In genomic region chr19:5045956-5046338, GRCh38 we compare ENCODE assay signal across 16 cellular contexts.
DNase-seq lines count a peak whose midpoint lies in the region; TF ChIP-seq lines count a peak whose summit lies in the region.
"Had no signal": no experiment of that assay in that cellular context is flagged by ENCODE, and none has a peak within 500 bp of the region (broad histone marks: within the 10 kb centered on the region; RNA-seq: fewer than 3 reads in every experiment).

No MANE protein-coding gene starts in this region.

- peak overlapping the region; percentile 25 for H3K18ac ChIP-seq in trophoblast cell (ENCODE audit: low read length)

- no peak overlapping the region for H2AK5ac ChIP-seq in trophoblast cell (ENCODE audit: low read length)

- peaks cover 23% of the 10 kb centered on the region for H3K36me3 Mint-ChIP-seq in endodermal cell (ENCODE audit: low read depth)
- H3K36me3 Mint-ChIP-seq: natural killer cell treated with Interleukin-12 subunit alpha and Interleukin-12 subunit beta and Interleukin-15 and Interleukin-18, amount 100 ng/mL, for 72 hours had no signal

- H3K27me3 Mint-ChIP-seq in endodermal cell (ENCODE audit: insufficient read depth): no peaks in the 10 kb centered on the region
- H3K27me3 Mint-ChIP-seq: natural killer cell treated with Interleukin-12 subunit alpha and Interleukin-12 subunit beta and Interleukin-15 and Interleukin-18, amount 100 ng/mL, for 72 hours; stimulated activated naive CD8-positive, alpha-beta T cell treated with anti-CD3 and anti-CD28 coated beads, Interleukin-15, Interleukin-2, amounts not matched to agents 100 ng/mL and 50 ng/mL, for 24 hours had no signal

- H3K79me2 ChIP-seq in trophoblast cell (ENCODE audit: control insufficient read depth, insufficient read depth, low read length, poor library complexity): peaks cover 2% of the 10 kb centered on the region

- CTCF ChIA-PET in A673 (lab: Charles Lee): no interaction called here

- peak overlapping the region; percentile 85 for H3K27ac Mint-ChIP-seq in endodermal cell
- H3K27ac Mint-ChIP-seq: natural killer cell treated with Interleukin-12 subunit alpha and Interleukin-12 subunit beta and Interleukin-15 and Interleukin-18, amount 100 ng/mL, for 72 hours; stimulated activated naive CD8-positive, alpha-beta T cell treated with anti-CD3 and anti-CD28 coated beads, Interleukin-15, Interleukin-2, amounts not matched to agents 100 ng/mL and 50 ng/mL, for 24 hours had no signal

- H3K23ac ChIP-seq in trophoblast cell (ENCODE audit: low read length): no peak overlapping the region

- H3K4me3 Mint-ChIP-seq in endodermal cell: no peak overlapping the region
- H3K4me3 Mint-ChIP-seq: natural killer cell treated with Interleukin-12 subunit alpha and Interleukin-12 subunit beta and Interleukin-15 and Interleukin-18, amount 100 ng/mL, for 72 hours; stimulated activated naive CD8-positive, alpha-beta T cell treated with anti-CD3 and anti-CD28 coated beads, Interleukin-15, Interleukin-2, amounts not matched to agents 100 ng/mL and 50 ng/mL, for 24 hours had no signal

- H2AFZ ChIP-seq in trophoblast cell (ENCODE audit: insufficient read depth, low read length, poor library complexity): no peak overlapping the region

- WGBS in endodermal cell (ENCODE audit: insufficient coverage in 1 of 2, insufficient read length in 1 of 2), 2 experiments: 82 to 93% methylated on average over 3 to 8 of the region's 8 CpGs
- WGBS in trophoblast cell (ENCODE audit: extremely low coverage, insufficient coverage, insufficient read length): no CpG with 5 or more reads among the region's 8 CpGs
- WGBS in tibial nerve, 2 donors: 68 to 77% methylated on average over 7 to 8 of the region's 8 CpGs

- intact Hi-C loops in A673 (cut with micrococcal nuclease; ENCODE audit: unreplicated experiment): loop anchor here (5.0 to 10.0 kb wide), 3 partner anchors 91 to 309 kb away; no protein-coding TSS in a partner anchor
- intact Hi-C loops in posterior cingulate gyrus (cut with DNase I): loop anchor here (10.0 kb wide), 1 partner anchor 289 kb away; no protein-coding TSS in a partner anchor

- no peak overlapping the region for H2BK120ac ChIP-seq in trophoblast cell (ENCODE audit: insufficient read depth, low read length, poor library complexity)

- no peak overlapping the region for H3K9ac ChIP-seq in endodermal cell (ENCODE audit: extremely low read depth, low read length, poor library complexity, severe bottlenecking)
- no peak overlapping the region for H3K9ac ChIP-seq in trophoblast cell (ENCODE audit: low read length)

- DNase-seq in A673 (ENCODE audit: low spot score) (no peak), NCI-H510A treated with DMSO at 0.1 percent for 48 hours (lab: John Stamatoyannopoulos, UW) (peak; percentile 91), endodermal cell (no peak), trophoblast cell (no peak), DMS153 treated with DMSO at 0.1 percent for 48 hours (lab: John Stamatoyannopoulos, UW; ENCODE audit: unreplicated experiment) (no peak), posterior cingulate gyrus (no peak), tibial nerve (ENCODE audit: low spot score in 2 of 2) (no peak), NCI-H1417 (lab: John Stamatoyannopoulos, UW) (no peak)
- DNase-seq: activated CD8-positive, alpha-beta memory T cell treated with anti-CD3 and anti-CD28 coated beads for 24 hours; activated gamma-delta T cell treated with Interleukin-2 at 50 U/mL for 16 hours; H7; left cardiac atrium; MG63; NK-92 treated with Interleukin-12 subunit alpha and Interleukin-12 subunit beta, amount 100 ng/mL, for 24 hours had no signal

- peaks cover 3% of the 10 kb centered on the region for H3K79me1 ChIP-seq in trophoblast cell (ENCODE audit: low read length)

- no peaks in the 10 kb centered on the region for H3K9me3 ChIP-seq in A673 (ENCODE audit: low read depth, low read length, poor library complexity, severe bottlenecking)
- no peaks in the 10 kb centered on the region for H3K9me3 ChIP-seq in endodermal cell (ENCODE audit: control insufficient read depth, low read length)
- no peaks in the 10 kb centered on the region for H3K9me3 ChIP-seq in trophoblast cell (ENCODE audit: insufficient read depth, low read depth, low read length)
- no peaks in the 10 kb centered on the region for H3K9me3 ChIP-seq in tibial nerve
- H3K9me3 ChIP-seq: MG63 had no signal

- H3K27ac ChIP-seq in A673 (ENCODE audit: low read depth, low read length, poor library complexity, severe bottlenecking) (peak overlapping the region; percentile 46), endodermal cell (ENCODE audit: low read depth, low read length) (peak overlapping the region; percentile 78), trophoblast cell (ENCODE audit: low read depth, low read length) (no peak overlapping the region), tibial nerve (no peak overlapping the region)

- H2BK5ac ChIP-seq in trophoblast cell (ENCODE audit: low read depth, low read length, poor library complexity): no peak overlapping the region

- H3K4me1 ChIP-seq in A673 (ENCODE audit: insufficient read depth, low read length, poor library complexity, severe bottlenecking) (peaks cover 47% of the 10 kb centered on the region), endodermal cell (ENCODE audit: control insufficient read depth, insufficient read depth, low read length) (peaks cover 9% of the 10 kb centered on the region), trophoblast cell (ENCODE audit: control insufficient read depth in 1 of 2, insufficient read depth in 2 of 2, low read length in 2 of 2) (peaks cover 3 to 10% of the 10 kb centered on the region in 2 experiments), tibial nerve (peaks cover 0 to 35% (median 20%) of the 10 kb centered on the region in 4 donors)

- no peak overlapping the region for H3K4me2 ChIP-seq in trophoblast cell (ENCODE audit: low read length)

- no peaks in the 10 kb centered on the region for H3K27me3 ChIP-seq in A673 (replicated peaks; ENCODE audit: insufficient read depth, low read depth, low read length, poor library complexity)
- H3K27me3 ChIP-seq in endodermal cell (ENCODE audit: control insufficient read depth, insufficient read depth, low read length, poor library complexity, severe bottlenecking): no peaks in the 10 kb centered on the region
- H3K27me3 ChIP-seq in trophoblast cell (ENCODE audit: insufficient read depth, low read length): no peaks in the 10 kb centered on the region
- no peaks in the 10 kb centered on the region for H3K27me3 ChIP-seq in tibial nerve
- H3K27me3 ChIP-seq: MG63 had no signal

- TF ChIP-seq CTCF in A673 (conservative IDR thresholded peaks at IDR 0.05; ENCODE audit: low read depth, low read length) (no peak), endodermal cell (conservative IDR thresholded peaks at IDR 0.05) (peak; percentile 33), tibial nerve (IDR thresholded peaks at IDR 0.05) (no peak)

- no peak overlapping the region for H2BK12ac ChIP-seq in trophoblast cell (ENCODE audit: low read length)

- H3K14ac ChIP-seq in trophoblast cell (ENCODE audit: low read length): no peak overlapping the region

- no peak overlapping the region for H4K12ac ChIP-seq in trophoblast cell (ENCODE audit: low read depth, low read length)

- H3K4ac ChIP-seq in trophoblast cell (ENCODE audit: low read depth, low read length): no peak overlapping the region

- no peaks in the 10 kb centered on the region for H3K36me3 ChIP-seq in A673 (ENCODE audit: insufficient read depth, low read length, poor library complexity, severe bottlenecking)
- H3K36me3 ChIP-seq in endodermal cell (ENCODE audit: control insufficient read depth, insufficient read depth, low read length): no peaks in the 10 kb centered on the region
- H3K36me3 ChIP-seq in trophoblast cell (ENCODE audit: control insufficient read depth in 1 of 2, insufficient read depth in 2 of 2, low read length in 2 of 2): peaks cover 63 to 68% of the 10 kb centered on the region in 2 experiments
- H3K36me3 ChIP-seq in tibial nerve: peaks cover 0 to 58% (median 8%) of the 10 kb centered on the region in 3 donors
- H3K36me3 ChIP-seq: MG63 had no signal

- POLR2A ChIA-PET in A673 (lab: Charles Lee; ENCODE audit: low non-redundant PET): no interaction called here

- no peak overlapping the region for H3K4me3 ChIP-seq in A673 (ENCODE audit: low read depth, low read length, poor library complexity, severe bottlenecking)
- H3K4me3 ChIP-seq in endodermal cell (ENCODE audit: low read length): no peak overlapping the region
- no peak overlapping the region for H3K4me3 ChIP-seq in trophoblast cell (ENCODE audit: low read depth, low read length)
- H3K4me3 ChIP-seq in tibial nerve: no peak overlapping the region
- H3K4me3 ChIP-seq: MG63 had no signal

- peaks cover 19% of the 10 kb centered on the region for H3K4me1 Mint-ChIP-seq in endodermal cell

- no peak for TF ChIP-seq EP300 in tibial nerve (IDR thresholded peaks at IDR 0.05)

- no peak overlapping the region for H4K91ac ChIP-seq in trophoblast cell (ENCODE audit: low read depth, low read length)

- H4K8ac ChIP-seq in trophoblast cell (ENCODE audit: low read depth, low read length): no peak overlapping the region

- TF ChIP-seq POLR2A in tibial nerve (IDR thresholded peaks at IDR 0.05): no peak

- no TSS peak for BruUV-seq in A673 (replicated peaks; lab: Mats Ljungman, UMichigan)

- H3K9me3 Mint-ChIP-seq in endodermal cell: no peaks in the 10 kb centered on the region
- H3K9me3 Mint-ChIP-seq: natural killer cell treated with Interleukin-12 subunit alpha and Interleukin-12 subunit beta and Interleukin-15 and Interleukin-18, amount 100 ng/mL, for 72 hours; stimulated activated naive CD8-positive, alpha-beta T cell treated with anti-CD3 and anti-CD28 coated beads, Interleukin-15, Interleukin-2, amounts not matched to agents 100 ng/mL and 50 ng/mL, for 24 hours had no signal

Comparison
In these comparisons a context has a peak if more than half of its experiments do, and no peak if none do; other contexts are left out.
1. H3K27ac ChIP-seq: peak in A673 (single experiment) and endodermal cell (single experiment); none in trophoblast cell (single experiment) and tibial nerve (0 of 4).